Comparison of ENCODE assay signal across 13 cellular contexts in the genomic region with DNA sequence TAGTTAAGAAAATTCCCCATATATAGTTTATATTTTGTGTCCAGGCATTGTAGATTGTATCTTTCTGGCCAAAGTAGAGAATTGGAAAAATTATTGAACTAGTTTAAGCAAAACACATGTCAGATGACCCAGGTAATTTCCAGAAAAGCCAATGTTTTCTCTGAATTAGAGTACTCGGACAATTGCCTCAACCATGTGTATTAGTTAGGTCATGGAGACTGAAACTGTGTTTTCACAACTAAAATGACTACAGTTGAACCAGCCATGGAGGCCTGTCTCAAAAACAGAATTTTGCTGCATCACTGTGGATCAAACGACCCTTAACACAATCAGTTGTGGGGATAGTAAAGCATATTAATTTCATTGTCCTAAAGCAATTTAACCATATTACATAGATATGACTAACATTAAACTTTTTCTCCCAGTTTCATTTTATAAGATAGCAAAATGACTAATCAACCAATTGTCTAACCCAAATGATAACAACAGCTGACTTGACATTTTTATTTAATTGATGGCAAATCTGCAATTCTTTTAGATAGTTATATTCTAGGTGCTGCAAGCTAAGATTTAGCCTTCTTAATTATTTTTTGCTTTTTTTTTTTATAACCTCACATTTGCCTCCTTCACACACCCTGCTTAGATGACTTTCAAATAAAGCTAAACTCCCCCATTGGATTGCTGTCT.
DNase-seq lines count a peak whose midpoint lies in the region; ATAC-seq lines count a peak whose summit lies in the region.
"Had no signal": no experiment of that assay in that cellular context is flagged by ENCODE, and none has a peak within 500 bp of the region (broad histone marks: within the 10 kb centered on the region; RNA-seq: fewer than 3 reads in every experiment).

No MANE protein-coding gene starts in this region.

- ATAC-seq in stimulated activated naive CD8-positive, alpha-beta T cell treated with anti-CD3 and anti-CD28 coated beads, Interleukin-15, amount 100 ng/mL, for 72 hours, result peak; percentile 14
- no peak for ATAC-seq in stimulated activated naive CD8-positive, alpha-beta T cell treated with anti-CD3 and anti-CD28 coated beads, Interleukin-15, Interleukin-2, amounts not matched to agents 100 U/mL and 50 U/mL, for 24 hours
- peak; percentile 55 for ATAC-seq in HG02588 (IDR thresholded peaks at IDR 0.05; ENCODE audit: unreplicated experiment)
- peak; percentile 62 for ATAC-seq in HG03439 (IDR thresholded peaks at IDR 0.05; ENCODE audit: unreplicated experiment)
- no peak for ATAC-seq in GM19397 (IDR thresholded peaks at IDR 0.05; ENCODE audit: unreplicated experiment)
- ATAC-seq in HG02970 (IDR thresholded peaks at IDR 0.05; ENCODE audit: low FRiP score, unreplicated experiment), result no peak
- ATAC-seq: CD8-positive, alpha-beta T cell; GM23338 had no signal

- H3K9me3 Mint-ChIP-seq in stimulated activated naive CD8-positive, alpha-beta T cell treated with anti-CD3 and anti-CD28 coated beads, Interleukin-15, amount 100 ng/mL, for 72 hours, result no peaks in the 10 kb centered on the region
- H3K9me3 Mint-ChIP-seq: CD8-positive, alpha-beta T cell; GM23338 had no signal

- DNase-seq in stimulated activated naive CD8-positive, alpha-beta T cell treated with anti-CD3 and anti-CD28 coated beads, Interleukin-15, amount 100 ng/mL, for 72 hours, result no peak
- DNase-seq in stimulated activated naive CD8-positive, alpha-beta T cell treated with anti-CD3 and anti-CD28 coated beads, Interleukin-15, Interleukin-2, amounts not matched to agents 100 U/mL and 50 U/mL, for 24 hours, result no peak
- no peak for DNase-seq in effector CD8-positive, alpha-beta T cell (lab: John Stamatoyannopoulos, UW)
- DNase-seq: Calu3; CD8-positive, alpha-beta T cell; DMS79 treated with DMSO at 0.1 percent for 48 hours; HCEC 1CT had no signal

- H3K4me3 Mint-ChIP-seq in stimulated activated naive CD8-positive, alpha-beta T cell treated with anti-CD3 and anti-CD28 coated beads, Interleukin-15, amount 100 ng/mL, for 72 hours, result no peak overlapping the region
- H3K4me3 Mint-ChIP-seq: B cell; CD8-positive, alpha-beta T cell; GM23338 had no signal

- no peak overlapping the region for H3K27ac Mint-ChIP-seq in stimulated activated naive CD8-positive, alpha-beta T cell treated with anti-CD3 and anti-CD28 coated beads, Interleukin-15, amount 100 ng/mL, for 72 hours
- H3K27ac Mint-ChIP-seq: B cell; CD8-positive, alpha-beta T cell; GM23338 had no signal

- H3K27me3 Mint-ChIP-seq in stimulated activated naive CD8-positive, alpha-beta T cell treated with anti-CD3 and anti-CD28 coated beads, Interleukin-15, amount 100 ng/mL, for 72 hours, result peaks cover 48% of the 10 kb centered on the region

- H3K4me1 Mint-ChIP-seq in stimulated activated naive CD8-positive, alpha-beta T cell treated with anti-CD3 and anti-CD28 coated beads, Interleukin-15, amount 100 ng/mL, for 72 hours, result no peaks in the 10 kb centered on the region
- H3K4me1 Mint-ChIP-seq: B cell, GM23338 had no signal

Comparison
In these comparisons a context has a peak if more than half of its experiments do, and no peak if none do; other contexts are left out.
1. ATAC-seq: peak in stimulated activated naive CD8-positive, alpha-beta T cell treated with anti-CD3 and anti-CD28 coated beads, Interleukin-15, amount 100 ng/mL, for 72 hours (single experiment), HG02588 (single experiment) and HG03439 (single experiment); none in stimulated activated naive CD8-positive, alpha-beta T cell treated with anti-CD3 and anti-CD28 coated beads, Interleukin-15, Interleukin-2, amounts not matched to agents 100 U/mL and 50 U/mL, for 24 hours (single experiment), GM19397 (single experiment) and HG02970 (single experiment).